In the genomic region with DNA sequence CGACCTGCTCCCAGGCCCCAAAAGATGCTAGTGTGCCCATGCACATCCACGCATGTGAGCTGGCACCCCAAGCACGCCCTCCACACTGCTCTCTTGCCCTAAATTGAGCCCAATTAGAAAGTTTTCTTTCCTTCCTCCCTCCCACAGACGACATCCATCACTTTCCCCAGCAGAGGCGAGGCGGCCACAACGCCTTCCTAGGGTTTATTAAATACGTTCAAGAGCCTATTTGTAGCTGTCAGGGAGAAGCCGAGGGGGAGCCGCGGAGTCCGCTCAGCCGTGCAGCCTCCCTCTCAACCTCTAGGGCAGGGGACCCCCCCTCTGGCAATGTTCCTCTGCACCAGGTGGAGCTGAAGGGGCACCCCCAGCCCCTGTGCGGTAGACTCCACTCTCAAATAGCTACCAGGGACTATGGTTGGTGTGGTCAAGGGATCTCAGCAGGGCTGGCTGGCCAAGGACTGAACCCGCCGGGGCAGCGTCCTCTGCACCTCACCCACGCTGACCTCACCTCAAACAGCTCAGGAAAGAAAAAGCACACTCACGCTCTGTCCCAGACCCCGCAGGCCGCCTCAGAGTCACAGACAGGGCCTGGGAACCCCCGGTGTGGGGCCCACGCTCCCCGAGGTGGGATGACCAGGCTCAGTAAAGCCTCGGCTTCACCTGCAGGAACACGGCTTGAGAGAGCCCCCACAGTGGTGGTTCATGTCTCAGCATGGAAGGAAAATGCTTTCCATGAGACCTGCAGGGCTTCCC, we compare ENCODE assay signal across 18 cellular contexts.
A peak's percentile ranks its signal among the peaks of the same experiment; 100 is the strongest.
DNase-seq lines count a peak whose midpoint lies in the region; ATAC-seq, FAIRE-seq and TF ChIP-seq lines count a peak whose summit lies in the region.
"Had no signal": no experiment of that assay in that cellular context is flagged by ENCODE, and none has a peak within 500 bp of the region (broad histone marks: within the 10 kb centered on the region; RNA-seq: fewer than 3 reads in every experiment).

No MANE protein-coding gene starts in this region.

- no peaks in the 10 kb centered on the region for H3K79me1 ChIP-seq in H1 (ENCODE audit: low read depth, low read length)

- H2AK5ac ChIP-seq in H1 (ENCODE audit: low read depth, low read length): no peak overlapping the region

- no peak overlapping the region for H3K9ac ChIP-seq in H1 (replicated peaks in 1 of 4; ENCODE audit: extremely low read depth in 1 of 4, low read depth in 3 of 4, low read length in 3 of 4)
- H3K9ac ChIP-seq: GM23248 had no signal

- H2BK12ac ChIP-seq in H1 (ENCODE audit: low read depth, low read length): no peak overlapping the region; the same call in 1 of the 2 replicates

- H4K8ac ChIP-seq in H1 (ENCODE audit: extremely low read depth, insufficient read depth, low read length): peak overlapping the region; percentile 12; the same call in 1 of the 2 replicates

- TF ChIP-seq RAD21 in H1 (IDR thresholded peaks at IDR 0.05 in 1 of 2, conservative IDR thresholded peaks at IDR 0.05 in 1 of 2; ENCODE audit: low read depth in 2 of 2, low read length in 2 of 2): no peak

- POLR2A ChIA-PET in H1 (lab: Charles Lee; ENCODE audit: partially characterized antibody): no interaction called here

- peaks cover 6% of the 10 kb centered on the region for H3K27me3 Mint-ChIP-seq in brain
- H3K27me3 Mint-ChIP-seq in type B pancreatic cell: peaks cover 49% of the 10 kb centered on the region

- H3K27me3 ChIP-seq in H1 (replicated peaks in 1 of 4; ENCODE audit: control insufficient read depth in 3 of 4, extremely low read depth in 1 of 4, insufficient read depth in 3 of 4, low read length in 3 of 4): no peaks in the 10 kb centered on the region; a peak in 1 of 7 replicates
- H3K27me3 ChIP-seq in WERI-Rb-1 (ENCODE audit: insufficient read depth, low read depth, severe bottlenecking): no peaks in the 10 kb centered on the region
- H3K27me3 ChIP-seq: BE2C had no signal

- H3K4ac ChIP-seq in H1 (replicated peaks; ENCODE audit: insufficient read length, low read depth, low read length): no peak overlapping the region

- no peaks in the 10 kb centered on the region for H3K23me2 ChIP-seq in H1 (ENCODE audit: low read depth, low read length)

- H3K4me1 ChIP-seq in H1 (replicated peaks in 1 of 4; ENCODE audit: control insufficient read depth in 3 of 4, insufficient read depth in 4 of 4, low read length in 3 of 4): peaks cover 0 to 6% (median 0%) of the 10 kb centered on the region in 4 experiments; a peak in 1 of 7 replicates
- H3K4me1 ChIP-seq: A549, BE2C had no signal

- no peak overlapping the region for H3K56ac ChIP-seq in H1 (replicated peaks; ENCODE audit: insufficient read length, low read depth, low read length)

- CTCF ChIA-PET in H1 (lab: Charles Lee; ENCODE audit: partially characterized antibody): interaction anchor here (1.0 to 1.8 kb wide), 4 partner anchors 23 to 219 kb away, joined by 4 to 9 read pairs (median 4); no protein-coding TSS in a partner anchor

- H3K9me3 ChIP-seq in H1 (ENCODE audit: insufficient read depth in 2 of 2, low read depth in 1 of 2, low read length in 1 of 2): no peaks in the 10 kb centered on the region
- H3K9me3 ChIP-seq in WERI-Rb-1 (ENCODE audit: severe bottlenecking): no peaks in the 10 kb centered on the region
- H3K9me3 ChIP-seq: A549, BE2C had no signal

- H3K4me3 ChIP-seq in H1 (ENCODE audit: extremely low read depth in 1 of 4, insufficient read depth in 2 of 4, low read depth in 3 of 4, low read length in 4 of 4) (no peak overlapping the region), WERI-Rb-1 (ENCODE audit: low read depth, low read length) (no peak overlapping the region)
- H3K4me3 ChIP-seq: A549, GM23248 had no signal

- ATAC-seq in HG03135 (IDR thresholded peaks at IDR 0.05; ENCODE audit: unreplicated experiment) (no peak), HG03354 (IDR thresholded peaks at IDR 0.05; ENCODE audit: poor library complexity, severe bottlenecking, unreplicated experiment) (no peak)
- ATAC-seq: A549, HepG2 had no signal

- no peaks in the 10 kb centered on the region for H3K36me3 ChIP-seq in H1 (ENCODE audit: control insufficient read depth in 2 of 4, insufficient read depth in 4 of 4, low read length in 3 of 4)
- no peaks in the 10 kb centered on the region for H3K36me3 ChIP-seq in WERI-Rb-1
- H3K36me3 ChIP-seq: BE2C had no signal

- H2BK120ac ChIP-seq in H1 (replicated peaks; ENCODE audit: low read depth, low read length): no peak overlapping the region

- H3K36me3 Mint-ChIP-seq in brain (no peaks in the 10 kb centered on the region), type B pancreatic cell (peaks cover 3% of the 10 kb centered on the region)
- H3K36me3 Mint-ChIP-seq: CD4-positive, alpha-beta memory T cell had no signal

- H3K18ac ChIP-seq in H1 (ENCODE audit: extremely low read depth, low read length): no peak overlapping the region

- H2BK5ac ChIP-seq in H1 (ENCODE audit: low read depth, low read length): no peak overlapping the region

- no peak for TF ChIP-seq POLR2A in H1 (IDR thresholded peaks at IDR 0.05; ENCODE audit: control extremely low read depth in 1 of 2, low read depth in 2 of 2, low read length in 2 of 2)

- no peak overlapping the region for H3K27ac ChIP-seq in H1 (ENCODE audit: low read depth, low read length)
- H3K27ac ChIP-seq in WERI-Rb-1: no peak overlapping the region
- H3K27ac ChIP-seq: A549, C4-2B, GM23248 had no signal

- no peaks in the 10 kb centered on the region for H3K9me3 Mint-ChIP-seq in brain
- H3K9me3 Mint-ChIP-seq in type B pancreatic cell: no peaks in the 10 kb centered on the region
- H3K9me3 Mint-ChIP-seq: CD4-positive, alpha-beta memory T cell; H9 had no signal

- no peak overlapping the region for H2AFZ ChIP-seq in H1 (ENCODE audit: low read length)
- H2AFZ ChIP-seq: GM23248 had no signal

- 91% methylated on average over 24 of the region's 26 CpGs; no CpG with 5 or more reads in 1 of the 2 experiments for WGBS in H1 (ENCODE audit: extremely low coverage in 1 of 2, insufficient coverage in 1 of 2, insufficient read length in 1 of 2, insufficient replicate concordance in 2 of 2, low coverage in 1 of 2, low lambda C conversion rate in 2 of 2, missing lambda C conversion rate in 1 of 2), 2 experiments

- intact Hi-C loops in posterior vena cava (cut with DNase I): no loop called here

- H4K5ac ChIP-seq in H1 (ENCODE audit: insufficient read length, low read depth, low read length): no peak overlapping the region

- H3K79me2 ChIP-seq in H1 (ENCODE audit: control insufficient read depth in 1 of 2, insufficient read depth in 2 of 2, low read length in 2 of 2): no peaks in the 10 kb centered on the region

- no peak for FAIRE-seq in H1 (lab: Jason Lieb, UNC)
- FAIRE-seq: A549, GM18507, HepG2, HTR-8/SVneo had no signal

- H4K20me1 ChIP-seq in H1 (replicated peaks in 1 of 2; ENCODE audit: control insufficient read depth in 1 of 2, insufficient read depth in 2 of 2, low read length in 2 of 2): no peaks in the 10 kb centered on the region

- H3K23ac ChIP-seq in H1 (ENCODE audit: insufficient read length): no peak overlapping the region

- TF ChIP-seq EP300 in H1 (IDR thresholded peaks at IDR 0.05; ENCODE audit: borderline replicate concordance in 1 of 2, low read depth in 2 of 2, low read length in 2 of 2): no peak

- DNase-seq in H1 (ENCODE audit: low read depth in 1 of 2, low spot score in 2 of 2) (no peak), posterior vena cava (ENCODE audit: low spot score) (peak; percentile 62), type B pancreatic cell (ENCODE audit: extremely low spot score, unreplicated experiment) (no peak), WERI-Rb-1 (no peak)
- DNase-seq: BE2C; CD4-positive, alpha-beta memory T cell; DMS153; GF-D8; GM23248; H9 had no signal

- no peak overlapping the region for H2BK15ac ChIP-seq in H1 (ENCODE audit: low read length)

- no peak overlapping the region for H3K14ac ChIP-seq in H1 (ENCODE audit: insufficient read length)

- no peak overlapping the region for H3K4me2 ChIP-seq in H1 (ENCODE audit: insufficient read depth in 1 of 2, low read depth in 2 of 2, low read length in 2 of 2)
- H3K4me2 ChIP-seq: A549 had no signal

- no peak overlapping the region for H4K91ac ChIP-seq in H1 (replicated peaks; ENCODE audit: insufficient read length, low read length)

- H3K27ac Mint-ChIP-seq in brain (peak overlapping the region in 3 of 5 experiments; percentile 27 to 54 (median 49)), type B pancreatic cell (peak overlapping the region; percentile 44)
- H3K27ac Mint-ChIP-seq: CD4-positive, alpha-beta memory T cell; H9 had no signal

- TF ChIP-seq CTCF in brain (conservative IDR thresholded peaks at IDR 0.05) (no peak), H1 (IDR thresholded peaks at IDR 0.05; ENCODE audit: control extremely low read depth in 1 of 3, insufficient read depth in 1 of 3, low read depth in 1 of 3, low read length in 3 of 3) (no peak), type B pancreatic cell (conservative IDR thresholded peaks at IDR 0.05) (no peak), WERI-Rb-1 (IDR thresholded peaks at IDR 0.05; ENCODE audit: low read depth, low read length) (no peak)

- H3K4me3 Mint-ChIP-seq in brain: no peak overlapping the region
- H3K4me3 Mint-ChIP-seq in type B pancreatic cell: peak overlapping the region; percentile 53
- H3K4me3 Mint-ChIP-seq: CD4-positive, alpha-beta memory T cell; H9 had no signal

- H3K4me1 Mint-ChIP-seq in brain (peaks cover 81% of the 10 kb centered on the region), type B pancreatic cell (ENCODE audit: unreplicated experiment) (peaks cover 19% of the 10 kb centered on the region)
- H3K4me1 Mint-ChIP-seq: CD4-positive, alpha-beta memory T cell had no signal

- no peak overlapping the region for H2BK20ac ChIP-seq in H1 (ENCODE audit: low read length)

TF ChIP-seq in H1, 55 proteins besides CTCF, POLR2A, EP300 and RAD21:
- no peak for TF ChIP-seq RNF2 (IDR thresholded peaks at IDR 0.05; ENCODE audit: borderline replicate concordance, low read depth, low read length, missing control alignments, poor library complexity, severe bottlenecking)
- TF ChIP-seq, protein P1, sequence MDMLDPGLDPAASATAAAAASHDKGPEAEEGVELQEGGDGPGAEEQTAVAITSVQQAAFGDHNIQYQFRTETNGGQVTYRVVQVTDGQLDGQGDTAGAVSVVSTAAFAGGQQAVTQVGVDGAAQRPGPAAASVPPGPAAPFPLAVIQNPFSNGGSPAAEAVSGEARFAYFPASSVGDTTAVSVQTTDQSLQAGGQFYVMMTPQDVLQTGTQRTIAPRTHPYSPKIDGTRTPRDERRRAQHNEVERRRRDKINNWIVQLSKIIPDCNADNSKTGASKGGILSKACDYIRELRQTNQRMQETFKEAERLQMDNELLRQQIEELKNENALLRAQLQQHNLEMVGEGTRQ (IDR thresholded peaks at IDR 0.05; ENCODE audit: low read length): no peak
- no peak for TF ChIP-seq SP1 (IDR thresholded peaks at IDR 0.05; ENCODE audit: low read depth, low read length)
- no peak for TF ChIP-seq RFX5 (IDR thresholded peaks at IDR 0.05; ENCODE audit: borderline replicate concordance, low read depth, low read length)
- no peak for TF ChIP-seq GABPA (IDR thresholded peaks at IDR 0.05; ENCODE audit: borderline replicate concordance, insufficient read depth, low read length)
